ENCODE assay signal across 25 cellular contexts in the genomic region with DNA sequence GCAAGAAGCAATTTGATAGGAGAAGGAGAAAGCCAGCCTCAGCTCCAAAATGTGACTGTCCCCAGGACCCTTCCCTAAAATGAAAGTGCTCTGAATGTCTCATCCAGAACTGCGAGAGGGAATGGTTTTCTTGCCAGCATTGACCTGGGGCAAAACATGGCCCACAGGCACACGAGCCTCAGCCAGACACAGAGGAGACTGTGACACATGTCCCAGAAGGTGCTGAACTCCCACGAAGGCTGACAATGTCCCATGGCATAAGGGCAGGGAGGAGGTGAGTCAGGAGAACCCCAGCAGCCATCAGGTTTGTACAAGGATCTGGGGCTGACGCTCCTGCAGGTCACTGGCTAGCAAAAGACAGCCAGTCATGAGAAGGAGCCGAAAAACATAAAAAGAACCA. TPM values are rescaled to one million over a fixed set of nuclear protein-coding genes. Genes with fewer than 3 reads are reported as not detected.
DNase-seq lines count a peak whose midpoint lies in the region; TF ChIP-seq lines count a peak whose summit lies in the region.
"Had no signal": no experiment of that assay in that cellular context is flagged by ENCODE, and none has a peak within 500 bp of the region (broad histone marks: within the 10 kb centered on the region; RNA-seq: fewer than 3 reads in every experiment).

No MANE protein-coding gene starts in this region.

- no peak for TF ChIP-seq CTCF in MCF 10A (IDR thresholded peaks at IDR 0.05; ENCODE audit: unreplicated experiment)
- no peak for TF ChIP-seq CTCF in breast epithelium (IDR thresholded peaks at IDR 0.05)
- no peak for TF ChIP-seq CTCF in coronary artery (IDR thresholded peaks at IDR 0.05)
- TF ChIP-seq CTCF in lower leg skin (IDR thresholded peaks at IDR 0.05), result no peak
- no peak for TF ChIP-seq CTCF in type B pancreatic cell (conservative IDR thresholded peaks at IDR 0.05)

- H3K4me1 Mint-ChIP-seq in MCF 10A (ENCODE audit: insufficient read depth, unreplicated experiment) (peaks cover 28% of the 10 kb centered on the region), type B pancreatic cell (ENCODE audit: unreplicated experiment) (peaks cover 17% of the 10 kb centered on the region)
- H3K4me1 Mint-ChIP-seq: activated naive CD4-positive, alpha-beta T cell treated with anti-CD3 and anti-CD28 coated beads, Interleukin-2, amount 50 U/mL, for 24 hours had no signal

- BruUV-seq in MCF 10A (replicated peaks; lab: Mats Ljungman, UMichigan), result no TSS peak

- DNase-seq in MCF 10A (ENCODE audit: unreplicated experiment) (peak; percentile 26), breast epithelium (ENCODE audit: low spot score in 2 of 2) (no peak), coronary artery (ENCODE audit: low spot score) (peak; percentile 52), lower leg skin (ENCODE audit: low spot score in 2 of 2) (peak; percentile 1 to 13), type B pancreatic cell (ENCODE audit: extremely low spot score, unreplicated experiment) (peak; percentile 22), SW 1271 (lab: John Stamatoyannopoulos, UW) (no peak)
- DNase-seq in activated effector memory CD4-positive, alpha-beta T cell treated with anti-CD3 and anti-CD28 coated beads, Interleukin-2, amount 50 U/mL, for 16 hours, result no peak
- DNase-seq in stimulated activated naive CD4-positive, alpha-beta T cell (lab: John Stamatoyannopoulos, UW), result no peak
- DNase-seq: activated CD4-positive, alpha-beta T cell treated with anti-CD3 and anti-CD28 coated beads, Interleukin-2, amount 10 ng/mL, durations not matched to agents 7 days and 5 days; aorta; caudate nucleus; DMS 273 treated with DMSO at 0.1 percent for 48 hours; NCI-H1694 treated with DMSO at 0.1 percent for 48 hours; NCI-H748 treated with DMSO at 0.1 percent for 48 hours; occipital lobe; RPMI8226; SK-N-SH; uterus; WERI-Rb-1 had no signal

- POLR2A ChIA-PET in MCF 10A (lab: Yijun Ruan, JAX), result interaction anchor here (0.6 to 2.7 kb wide), 5 partner anchors 9 to 146 kb away, joined by 3 to 8 read pairs (median 3); no protein-coding TSS in a partner anchor

- H3K36me3 Mint-ChIP-seq in MCF 10A (ENCODE audit: insufficient read depth, unreplicated experiment) (no peaks in the 10 kb centered on the region), type B pancreatic cell (no peaks in the 10 kb centered on the region)
- H3K36me3 Mint-ChIP-seq: activated naive CD4-positive, alpha-beta T cell treated with anti-CD3 and anti-CD28 coated beads, Interleukin-2, amount 50 U/mL, for 24 hours; CD8-positive, alpha-beta T cell had no signal

- H3K27ac Mint-ChIP-seq in MCF 10A (ENCODE audit: low read depth, unreplicated experiment), result peak overlapping the region; percentile 3
- H3K27ac Mint-ChIP-seq in type B pancreatic cell, result no peak overlapping the region
- H3K27ac Mint-ChIP-seq: activated CD4-positive, alpha-beta T cell treated with anti-CD3 and anti-CD28 coated beads, Interleukin-2, amount 10 ng/mL, durations not matched to agents 7 days and 5 days; activated naive CD4-positive, alpha-beta T cell treated with anti-CD3 and anti-CD28 coated beads, Interleukin-2, amount 50 U/mL, for 24 hours; CD8-positive, alpha-beta T cell had no signal

- no peak overlapping the region for H3K27ac ChIP-seq in breast epithelium
- H3K27ac ChIP-seq in coronary artery, result no peak overlapping the region
- H3K27ac ChIP-seq: A549, epithelial cell of prostate, skin epidermis, uterus, WERI-Rb-1 had no signal

- H3K4me3 ChIP-seq in breast epithelium (no peak overlapping the region), coronary artery (no peak overlapping the region), lower leg skin (ENCODE audit: low read depth, poor library complexity, severe bottlenecking) (no peak overlapping the region)
- H3K4me3 ChIP-seq: A549, K562, skin epidermis, uterus had no signal

- H3K36me3 ChIP-seq in breast epithelium, result no peaks in the 10 kb centered on the region
- H3K36me3 ChIP-seq: uterus, WERI-Rb-1 had no signal

- 70 to 83% methylated on average over 5 of the region's 5 CpGs for WGBS in lower leg skin, 2 donors

- H3K4me1 ChIP-seq in breast epithelium, result no peaks in the 10 kb centered on the region
- H3K4me1 ChIP-seq: uterus had no signal

- H3K27me3 Mint-ChIP-seq in MCF 10A (ENCODE audit: insufficient read depth, unreplicated experiment) (no peaks in the 10 kb centered on the region), type B pancreatic cell (peaks cover 25% of the 10 kb centered on the region)
- H3K27me3 Mint-ChIP-seq: activated CD4-positive, alpha-beta T cell treated with anti-CD3 and anti-CD28 coated beads, Interleukin-2, amount 10 ng/mL, durations not matched to agents 7 days and 5 days had no signal

- H3K4me3 Mint-ChIP-seq in MCF 10A (ENCODE audit: unreplicated experiment) (no peak overlapping the region), type B pancreatic cell (no peak overlapping the region)
- H3K4me3 Mint-ChIP-seq: activated CD4-positive, alpha-beta T cell treated with anti-CD3 and anti-CD28 coated beads, Interleukin-2, amount 10 ng/mL, durations not matched to agents 7 days and 5 days; activated naive CD4-positive, alpha-beta T cell treated with anti-CD3 and anti-CD28 coated beads, Interleukin-2, amount 50 U/mL, for 24 hours; CD8-positive, alpha-beta T cell had no signal

- no peak for TF ChIP-seq POLR2A in breast epithelium (IDR thresholded peaks at IDR 0.05)
- no peak for TF ChIP-seq POLR2A in lower leg skin (IDR thresholded peaks at IDR 0.05)

- H3K9me3 ChIP-seq in breast epithelium, result no peaks in the 10 kb centered on the region
- H3K9me3 ChIP-seq: A549, SK-N-SH, uterus had no signal

- CTCF ChIA-PET in MCF 10A (lab: Yijun Ruan, JAX), result interaction anchor here (1.1 kb wide), 1 partner anchor 44 kb away, joined by 3 read pairs; a partner anchor contains a TSS

- intact Hi-C loops in MCF 10A (cut with micrococcal nuclease), result no loop called here
- intact Hi-C loops in breast epithelium (cut with DNase I; ENCODE audit: low total_unique reads), result no loop called here
- intact Hi-C loops in lower leg skin (cut with DNase I; ENCODE audit: low total_unique reads), result no loop called here

- no peaks in the 10 kb centered on the region for H3K27me3 ChIP-seq in breast epithelium
- H3K27me3 ChIP-seq: uterus had no signal

- H3K9me3 Mint-ChIP-seq in MCF 10A (ENCODE audit: unreplicated experiment) (no peaks in the 10 kb centered on the region), type B pancreatic cell (no peaks in the 10 kb centered on the region)
- H3K9me3 Mint-ChIP-seq: activated CD4-positive, alpha-beta T cell treated with anti-CD3 and anti-CD28 coated beads, Interleukin-2, amount 10 ng/mL, durations not matched to agents 7 days and 5 days; activated naive CD4-positive, alpha-beta T cell treated with anti-CD3 and anti-CD28 coated beads, Interleukin-2, amount 50 U/mL, for 24 hours; CD8-positive, alpha-beta T cell had no signal

RNA-seq across cellular contexts. Expression of a gene that starts 43.9 kb away (rescaled TPM):
- 9.0 and 14.1 TPM in 2 replicates for total RNA-seq in MCF 10A (2022)
- total RNA-seq in breast epithelium, result 10 to 100 TPM; 14.7 to 25.9 (median 16.4) TPM
- 10 to 100 TPM; 11.5 to 33.0 (median 17.7) TPM for total RNA-seq in lower leg skin
- total RNA-seq in type B pancreatic cell (ENCODE audit: low replicate concordance), result 9.8 and 11.7 TPM in 2 replicates
- total RNA-seq: CD8-positive, alpha-beta T cell; K562 had no signal

Comparison
In these comparisons a context has a peak if more than half of its experiments do, and no peak if none do; other contexts are left out.
1. DNase-seq: peak in MCF 10A (single experiment), coronary artery (single experiment), lower leg skin (2 of 2) and type B pancreatic cell (single experiment); none in breast epithelium (0 of 2), SW 1271 (0 of 2), activated effector memory CD4-positive, alpha-beta T cell treated with anti-CD3 and anti-CD28 coated beads, Interleukin-2, amount 50 U/mL, for 16 hours (single experiment) and stimulated activated naive CD4-positive, alpha-beta T cell (0 of 6).